Comparison of ENCODE assay signal across 19 cellular contexts in genomic region chr10:26385443-26385842, GRCh38.
"Had no signal": no experiment of that assay in that cellular context is flagged by ENCODE, and none has a peak within 500 bp of the region (broad histone marks: within the 10 kb centered on the region; RNA-seq: fewer than 3 reads in every experiment).

No MANE protein-coding gene starts in this region.

- DNase-seq: effector CD4-positive, alpha-beta T cell; endodermal cell; erythroblast; foreskin melanocyte; head of caudate nucleus; kidney; left cardiac atrium; left ventricle myocardium inferior; lower lobe of right lung; natural killer cell; posterior cingulate gyrus; sigmoid colon; stimulated activated CD4-positive, alpha-beta T cell treated with anti-CD3 and anti-CD28 coated beads, Interleukin-2, amount 100 ng/mL, for 24 hours; stimulated activated CD4-positive, alpha-beta T cell treated with anti-CD3 and anti-CD28 coated beads, Interleukin-4, amount 100 ng/mL, for 4 hours; stimulated activated naive CD4-positive, alpha-beta T cell treated with Interleukin-2 at 50 U/mL for 16 hours; trophoblast cell had no signal

- ATAC-seq: left cardiac atrium, lower lobe of right lung, natural killer cell had no signal

- H3K27ac Mint-ChIP-seq: endodermal cell, memory B cell, mesothelial cell of epicardium, natural killer cell had no signal

- H3K36me3 Mint-ChIP-seq: mesothelial cell of epicardium, natural killer cell had no signal

- H3K4me3 Mint-ChIP-seq: endodermal cell, memory B cell, mesothelial cell of epicardium, natural killer cell, neural crest cell had no signal

- H3K4me1 Mint-ChIP-seq: memory B cell, mesothelial cell of epicardium, natural killer cell, neural crest cell had no signal
